In genomic region chr20:59850018-59850641, GRCh38 we compare ENCODE assay signal across 2 cellular contexts.
A peak's percentile ranks its signal among the peaks of the same experiment; 100 is the strongest.
TF ChIP-seq lines count a peak whose summit lies in the region.

No MANE protein-coding gene starts in this region.

TF ChIP-seq in GM12878, 131 proteins besides CTCF, POLR2A, EP300 and RAD21:
- TF ChIP-seq PAX5 (IDR thresholded peaks at IDR 0.05; ENCODE audit: borderline replicate concordance, low read depth, low read length) (no peak), FOXK2 (IDR thresholded peaks at IDR 0.05) (no peak), PML (IDR thresholded peaks at IDR 0.05; ENCODE audit: low read length) (no peak), USF2 (IDR thresholded peaks at IDR 0.05; ENCODE audit: borderline replicate concordance, low read depth, low read length) (no peak), SMC3 (IDR thresholded peaks at IDR 0.05; ENCODE audit: borderline replicate concordance, low read length) (peak; percentile 56; the same call in 1 of the 2 replicates), IKZF2 (IDR thresholded peaks at IDR 0.05) (no peak)

TF ChIP-seq in HepG2, 621 proteins besides CTCF, POLR2A, EP300 and RAD21:
- TF ChIP-seq ZNF503 (CRISPR knock-in tag; IDR thresholded peaks at IDR 0.05): no peak
- TF ChIP-seq ZNF577 (CRISPR knock-in tag; IDR thresholded peaks at IDR 0.05; ENCODE audit: borderline replicate concordance, low read depth): no peak
- TF ChIP-seq SMC3 (IDR thresholded peaks at IDR 0.05; ENCODE audit: low read length): peak; percentile 52; the same call in 1 of the 2 replicates
- TF ChIP-seq ARID3A (IDR thresholded peaks at IDR 0.05; ENCODE audit: low read depth, low read length): 0 out of 2 replicates have a peak, but pooled peaks have one; percentile 28
- TF ChIP-seq STAG1 (CRISPR knock-in tag; IDR thresholded peaks at IDR 0.05): peak; percentile 46
